ENCODE assay signal across 1 cellular context in genomic region chr22:19194751-19195536, GRCh38.
TF ChIP-seq lines count a peak whose summit lies in the region.

No MANE protein-coding gene starts in this region.

TF ChIP-seq in K562, 482 proteins besides CTCF, POLR2A, EP300 and RAD21 (continued from another document and continues in another):
- TF ChIP-seq HINFP (tag; conservative IDR thresholded peaks at IDR 0.05; ENCODE audit: low read depth) (no peak), GTF2A2 (tag; IDR thresholded peaks at IDR 0.05) (no peak), ZNF134 (CRISPR knock-in tag; conservative IDR thresholded peaks at IDR 0.05) (no peak), DDX20 (tag; IDR thresholded peaks at IDR 0.05; ENCODE audit: low read depth) (no peak), NFATC3 (IDR thresholded peaks at IDR 0.05) (no peak), PCBP1 (IDR thresholded peaks at IDR 0.05; ENCODE audit: low read depth, low read length, poor library complexity, severe bottlenecking) (no peak), XRCC5 (IDR thresholded peaks at IDR 0.05; ENCODE audit: low read depth, low read length) (no peak), ZNF511 (CRISPR knock-in tag; IDR thresholded peaks at IDR 0.05) (no peak), THAP12 (CRISPR knock-in tag; IDR thresholded peaks at IDR 0.05) (0 out of 2 replicates have a peak, but pooled peaks have one; percentile 34), ZBTB43 (CRISPR knock-in tag; IDR thresholded peaks at IDR 0.05) (no peak), MYC (IDR thresholded peaks at IDR 0.05; ENCODE audit: low read depth, low read length) (no peak), MYC (CRISPR knock-in tag; IDR thresholded peaks at IDR 0.05; ENCODE audit: borderline replicate concordance, low read depth) (no peak), ZNF507 (tag; conservative IDR thresholded peaks at IDR 0.05) (no peak), FOXA1 (IDR thresholded peaks at IDR 0.05; ENCODE audit: borderline replicate concordance) (no peak), ZBED1 (IDR thresholded peaks at IDR 0.05) (peak; percentile 15; the same call in 1 of the 2 replicates), ATF2 (CRISPR knock-in tag; IDR thresholded peaks at IDR 0.05) (peak; percentile 7; the same call in 1 of the 2 replicates), FIP1L1 (IDR thresholded peaks at IDR 0.05; ENCODE audit: low read depth, low read length, poor library complexity, severe bottlenecking) (no peak), SIN3A (IDR thresholded peaks at IDR 0.05; ENCODE audit: borderline replicate concordance in 2 of 2, control insufficient read depth in 1 of 2, low read depth in 2 of 2, low read length in 2 of 2) (no peak), STAG1 (CRISPR knock-in tag; IDR thresholded peaks at IDR 0.05; ENCODE audit: borderline replicate concordance) (0 out of 2 replicates have a peak, but pooled peaks have one; percentile 26), ELK1 (CRISPR knock-in tag; IDR thresholded peaks at IDR 0.05) (peak; percentile 43; the same call in 1 of the 2 replicates), MAX (CRISPR knock-in tag; IDR thresholded peaks at IDR 0.05) (no peak), POLR2H (tag; IDR thresholded peaks at IDR 0.05; ENCODE audit: low read depth) (no peak), KDM4B (IDR thresholded peaks at IDR 0.05; ENCODE audit: borderline replicate concordance in 2 of 2, low read depth in 1 of 2) (no peak), TRIM24 (IDR thresholded peaks at IDR 0.05) (no peak), PHF20 (IDR thresholded peaks at IDR 0.05; ENCODE audit: partially characterized antibody) (no peak), CUX1 (CRISPR knock-in tag; IDR thresholded peaks at IDR 0.05) (no peak), ZNF639 (CRISPR knock-in tag; conservative IDR thresholded peaks at IDR 0.05 in 1 of 2, IDR thresholded peaks at IDR 0.05 in 1 of 2) (no peak), NFE2 (IDR thresholded peaks at IDR 0.05; ENCODE audit: low read depth) (no peak), ESRRB (CRISPR knock-in tag; IDR thresholded peaks at IDR 0.05; ENCODE audit: borderline replicate concordance) (no peak), IRF2 (CRISPR knock-in tag; IDR thresholded peaks at IDR 0.05) (peak; percentile 88), E2F5 (CRISPR knock-in tag; IDR thresholded peaks at IDR 0.05) (no peak), ZNF609 (CRISPR knock-in tag; IDR thresholded peaks at IDR 0.05; ENCODE audit: borderline replicate concordance) (no peak), CREBBP (IDR thresholded peaks at IDR 0.05; ENCODE audit: low read depth, low read length) (no peak), CREM (IDR thresholded peaks at IDR 0.05; ENCODE audit: low read depth) (no peak)
